16 cellular contexts compared by ENCODE assay signal in the genomic region with DNA sequence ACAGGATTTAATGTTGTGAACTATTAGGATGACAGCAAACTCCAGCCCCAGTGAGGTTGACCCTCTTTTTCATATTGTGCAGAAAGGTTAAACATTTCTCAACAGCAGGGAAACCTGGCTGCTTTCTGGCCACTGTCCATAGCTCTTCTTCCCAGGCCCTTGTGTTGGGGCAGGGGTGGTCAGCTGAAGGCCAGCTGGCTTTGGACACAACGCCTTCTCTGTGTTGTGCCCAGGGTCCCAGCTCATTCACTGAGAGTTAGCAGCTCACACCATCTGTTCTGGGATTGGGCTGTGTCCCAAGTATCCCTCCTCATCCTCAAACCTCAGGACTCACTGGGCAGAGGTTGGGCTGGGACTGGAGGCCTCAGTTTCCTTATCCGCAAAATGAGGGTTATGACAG. TPM values are rescaled to one million over a fixed set of nuclear protein-coding genes. Genes with fewer than 3 reads are reported as not detected.
DNase-seq lines count a peak whose midpoint lies in the region; ATAC-seq and TF ChIP-seq lines count a peak whose summit lies in the region.
"Had no signal": no experiment of that assay in that cellular context is flagged by ENCODE, and none has a peak within 500 bp of the region (broad histone marks: within the 10 kb centered on the region; RNA-seq: fewer than 3 reads in every experiment).

No MANE protein-coding gene starts in this region.

- ATAC-seq in activated CD8-positive, alpha-beta T cell treated with anti-CD3 and anti-CD28 coated beads, Interleukin-2, amount 10 ng/mL, durations not matched to agents 7 days and 5 days = no peak
- ATAC-seq in HG03045 (IDR thresholded peaks at IDR 0.05; ENCODE audit: unreplicated experiment) = no peak
- ATAC-seq: PC-3, right cardiac atrium, WTC11 had no signal

- CTCF ChIA-PET in activated CD8-positive, alpha-beta T cell treated with anti-CD3 and anti-CD28 coated beads, Interleukin-2, amount 10 ng/mL, durations not matched to agents 7 days and 5 days (lab: Charles Lee) = interaction anchor here (1.3 kb wide), 1 partner anchor 188 kb away, joined by 3 read pairs; no protein-coding TSS in a partner anchor

- POLR2A ChIA-PET in activated CD8-positive, alpha-beta T cell treated with anti-CD3 and anti-CD28 coated beads, Interleukin-2, amount 10 ng/mL, durations not matched to agents 7 days and 5 days (lab: Charles Lee) = interaction anchor here (1.1 kb wide), 1 partner anchor 15 kb away, joined by 4 read pairs; no protein-coding TSS in a partner anchor

- H3K4me3 Mint-ChIP-seq in activated naive CD8-positive, alpha-beta T cell = peak overlapping the region; percentile 91
- no peak overlapping the region for H3K4me3 Mint-ChIP-seq in activated naive CD8-positive, alpha-beta T cell treated with anti-CD3 and anti-CD28 coated beads for 36 hours
- H3K4me3 Mint-ChIP-seq in activated CD8-positive, alpha-beta T cell treated with anti-CD3 and anti-CD28 coated beads, Interleukin-2, amount 10 ng/mL, durations not matched to agents 7 days and 5 days = peak overlapping the region; percentile 7
- H3K4me3 Mint-ChIP-seq in immature natural killer cell (peak overlapping the region; percentile 7 to 81 (median 72)), type B pancreatic cell (peak overlapping the region; percentile 89)
- H3K4me3 Mint-ChIP-seq: dendritic cell treated with granulocyte-macrophage colony-stimulating factor and Interleukin-4, amounts not matched to agents 40 ng/mL and 50 ng/mL, for 4 days had no signal

- H3K36me3 Mint-ChIP-seq in activated naive CD8-positive, alpha-beta T cell = no peaks in the 10 kb centered on the region
- H3K36me3 Mint-ChIP-seq in activated naive CD8-positive, alpha-beta T cell treated with anti-CD3 and anti-CD28 coated beads for 36 hours = peaks cover 6% of the 10 kb centered on the region
- peaks cover 5% of the 10 kb centered on the region for H3K36me3 Mint-ChIP-seq in activated CD8-positive, alpha-beta T cell treated with anti-CD3 and anti-CD28 coated beads, Interleukin-2, amount 10 ng/mL, durations not matched to agents 7 days and 5 days (ENCODE audit: low read depth)
- H3K36me3 Mint-ChIP-seq in immature natural killer cell (peaks cover 6 to 11% (median 11%) of the 10 kb centered on the region in 3 donors), type B pancreatic cell (no peaks in the 10 kb centered on the region)

- no peaks in the 10 kb centered on the region for H3K27me3 Mint-ChIP-seq in activated naive CD8-positive, alpha-beta T cell
- no peaks in the 10 kb centered on the region for H3K27me3 Mint-ChIP-seq in activated naive CD8-positive, alpha-beta T cell treated with anti-CD3 and anti-CD28 coated beads for 36 hours
- peaks cover 8% of the 10 kb centered on the region for H3K27me3 Mint-ChIP-seq in activated CD8-positive, alpha-beta T cell treated with anti-CD3 and anti-CD28 coated beads, Interleukin-2, amount 10 ng/mL, durations not matched to agents 7 days and 5 days (ENCODE audit: low read depth)
- H3K27me3 Mint-ChIP-seq in immature natural killer cell (ENCODE audit: low read depth in 3 of 3) (peaks cover 9 to 22% (median 20%) of the 10 kb centered on the region in 3 donors), type B pancreatic cell (peaks cover 3% of the 10 kb centered on the region)

- H3K27ac Mint-ChIP-seq in activated naive CD8-positive, alpha-beta T cell = no peak overlapping the region
- H3K27ac Mint-ChIP-seq in activated naive CD8-positive, alpha-beta T cell treated with anti-CD3 and anti-CD28 coated beads for 36 hours = no peak overlapping the region
- H3K27ac Mint-ChIP-seq in activated CD8-positive, alpha-beta T cell treated with anti-CD3 and anti-CD28 coated beads, Interleukin-2, amount 10 ng/mL, durations not matched to agents 7 days and 5 days = no peak overlapping the region
- no peak overlapping the region for H3K27ac Mint-ChIP-seq in immature natural killer cell
- H3K27ac Mint-ChIP-seq in type B pancreatic cell = peak overlapping the region; percentile 68
- H3K27ac Mint-ChIP-seq: dendritic cell treated with granulocyte-macrophage colony-stimulating factor and Interleukin-4, amounts not matched to agents 40 ng/mL and 50 ng/mL, for 4 days; WTC11 had no signal

- H3K4me1 Mint-ChIP-seq in activated naive CD8-positive, alpha-beta T cell (ENCODE audit: low read depth) = peaks cover 65% of the 10 kb centered on the region
- peaks cover 50% of the 10 kb centered on the region for H3K4me1 Mint-ChIP-seq in activated naive CD8-positive, alpha-beta T cell treated with anti-CD3 and anti-CD28 coated beads for 36 hours
- H3K4me1 Mint-ChIP-seq in activated CD8-positive, alpha-beta T cell treated with anti-CD3 and anti-CD28 coated beads, Interleukin-2, amount 10 ng/mL, durations not matched to agents 7 days and 5 days (ENCODE audit: low read depth) = peaks cover 50% of the 10 kb centered on the region
- H3K4me1 Mint-ChIP-seq in immature natural killer cell = peaks cover 31 to 42% of the 10 kb centered on the region in 2 donors
- H3K4me1 Mint-ChIP-seq in type B pancreatic cell (ENCODE audit: unreplicated experiment) = peaks cover 18% of the 10 kb centered on the region

- no peak for TF ChIP-seq CTCF in type B pancreatic cell (conservative IDR thresholded peaks at IDR 0.05)

- DNase-seq in activated naive CD8-positive, alpha-beta T cell treated with anti-CD3 and anti-CD28 coated beads for 36 hours = no peak
- no peak for DNase-seq in activated CD8-positive, alpha-beta T cell treated with anti-CD3 and anti-CD28 coated beads, Interleukin-2, amount 10 ng/mL, durations not matched to agents 7 days and 5 days
- DNase-seq in immature natural killer cell (no peak), type B pancreatic cell (ENCODE audit: extremely low spot score, unreplicated experiment) (no peak), iPS-NIHi11 (ENCODE audit: low spot score) (no peak)
- DNase-seq: foreskin fibroblast, IMR-90, NCI-H2171 treated with DMSO at 0.1 percent for 48 hours, NCI-H774, PC-3, right cardiac atrium had no signal

- no peaks in the 10 kb centered on the region for H3K9me3 Mint-ChIP-seq in activated naive CD8-positive, alpha-beta T cell (ENCODE audit: low read depth)
- no peaks in the 10 kb centered on the region for H3K9me3 Mint-ChIP-seq in activated naive CD8-positive, alpha-beta T cell treated with anti-CD3 and anti-CD28 coated beads for 36 hours
- H3K9me3 Mint-ChIP-seq in activated CD8-positive, alpha-beta T cell treated with anti-CD3 and anti-CD28 coated beads, Interleukin-2, amount 10 ng/mL, durations not matched to agents 7 days and 5 days (ENCODE audit: insufficient read depth) = no peaks in the 10 kb centered on the region
- H3K9me3 Mint-ChIP-seq in immature natural killer cell = peaks cover 7 to 23% (median 14%) of the 10 kb centered on the region in 6 donors
- no peaks in the 10 kb centered on the region for H3K9me3 Mint-ChIP-seq in type B pancreatic cell
- H3K9me3 Mint-ChIP-seq: dendritic cell treated with granulocyte-macrophage colony-stimulating factor and Interleukin-4, amounts not matched to agents 40 ng/mL and 50 ng/mL, for 4 days had no signal

RNA-seq across cellular contexts. Expression of a gene that starts 1.3 kb away (rescaled TPM):
- 10 to 100 TPM; 41.5 to 42.9 TPM for total RNA-seq in activated naive CD8-positive, alpha-beta T cell treated with anti-CD3 and anti-CD28 coated beads for 36 hours
- 100 to 1,000 TPM; 104 to 107 TPM for total RNA-seq in activated CD8-positive, alpha-beta T cell treated with anti-CD3 and anti-CD28 coated beads, Interleukin-2, amount 10 ng/mL, durations not matched to agents 7 days and 5 days
- 100 to 1,000 TPM in 1 of 3 donors, 10 to 100 TPM in 2; 46.9 to 137 (median 57.0) TPM for polyA plus RNA-seq in immature natural killer cell
- 5.5 and 8.4 TPM in 2 replicates for total RNA-seq in type B pancreatic cell (ENCODE audit: low replicate concordance)
- total RNA-seq: IMR-90, SJSA1 had no signal
- polyA plus RNA-seq: IMR-90 had no signal
